Comparison of ENCODE assay signal across 11 cellular contexts in genomic region chr2:225457462-225457861, GRCh38. TPM values are rescaled to one million over a fixed set of nuclear protein-coding genes. Genes with fewer than 3 reads are reported as not detected.
"Had no signal": no experiment of that assay in that cellular context is flagged by ENCODE, and none has a peak within 500 bp of the region (broad histone marks: within the 10 kb centered on the region; RNA-seq: fewer than 3 reads in every experiment).

No MANE protein-coding gene starts in this region.

- H3K36me3 ChIP-seq: brain microvascular endothelial cell had no signal

- H3K27ac ChIP-seq: brain microvascular endothelial cell had no signal

- DNase-seq: activated T-cell treated with anti-CD3 and anti-CD28 coated beads, Interleukin-2, amount 50 U/mL, for 1 hour; brain microvascular endothelial cell; cerebellar nuclear complex; dermis blood vessel endothelial cell; immature natural killer cell; left colon; natural killer cell; stimulated activated CD4-positive, alpha-beta T cell treated with anti-CD3 and anti-CD28 coated beads, Interleukin-4, amount 100 ng/mL, for 1 hour; stimulated activated CD8-positive, alpha-beta memory T cell treated with anti-CD3 and anti-CD28 coated beads, Interleukin-4, amount 100 ng/mL, for 48 hours had no signal

- H3K27me3 ChIP-seq: brain microvascular endothelial cell had no signal

RNA-seq across cellular contexts. Expression of gene NYAP2, which starts 58.0 kb away (rescaled TPM):
- total RNA-seq: dermis blood vessel endothelial cell, left colon, lung microvascular endothelial cell, pulmonary artery endothelial cell had no signal
- polyA plus RNA-seq: immature natural killer cell had no signal
